In genomic region chr14:92650581-92651105, GRCh38 we compare ENCODE assay signal across 9 cellular contexts.
DNase-seq lines count a peak whose midpoint lies in the region; ATAC-seq and TF ChIP-seq lines count a peak whose summit lies in the region.
"Had no signal": no experiment of that assay in that cellular context is flagged by ENCODE, and none has a peak within 500 bp of the region (broad histone marks: within the 10 kb centered on the region; RNA-seq: fewer than 3 reads in every experiment).

No MANE protein-coding gene starts in this region.

- H3K4me1 Mint-ChIP-seq in stimulated activated effector memory CD8-positive, alpha-beta T cell treated with anti-CD3 and anti-CD28 coated beads, Interleukin-12 subunit alpha, Interleukin-12 subunit beta, amount 100 ng/mL, for 72 hours, result peaks cover 94% of the 10 kb centered on the region

- no peaks in the 10 kb centered on the region for H3K9me3 Mint-ChIP-seq in stimulated activated effector memory CD8-positive, alpha-beta T cell treated with anti-CD3 and anti-CD28 coated beads, Interleukin-12 subunit alpha, Interleukin-12 subunit beta, amount 100 ng/mL, for 72 hours

- DNase-seq in coronary artery (ENCODE audit: low spot score) (no peak), NCI-H2107 treated with DMSO at 0.1 percent for 48 hours (lab: John Stamatoyannopoulos, UW; ENCODE audit: unreplicated experiment) (no peak), islet precursor cell (no peak)
- no peak for DNase-seq in stimulated activated effector memory CD8-positive, alpha-beta T cell treated with anti-CD3 and anti-CD28 coated beads, Interleukin-12 subunit alpha, Interleukin-12 subunit beta, amount 100 ng/mL, for 72 hours (ENCODE audit: low spot score in 2 of 2)
- DNase-seq in stimulated activated CD4-positive, alpha-beta T cell treated with anti-CD3 and anti-CD28 coated beads, Interleukin-1b, Interleukin-23, amount 100 ng/mL, for 48 hours, result no peak
- DNase-seq: NCI-H146 had no signal

- H3K27ac ChIP-seq in coronary artery, result peak overlapping the region; percentile 84 to 95

- peaks cover 76% of the 10 kb centered on the region for H3K36me3 Mint-ChIP-seq in stimulated activated effector memory CD8-positive, alpha-beta T cell treated with anti-CD3 and anti-CD28 coated beads, Interleukin-12 subunit alpha, Interleukin-12 subunit beta, amount 100 ng/mL, for 72 hours

- peak overlapping the region; percentile 68 for H3K4me3 Mint-ChIP-seq in stimulated activated effector memory CD8-positive, alpha-beta T cell treated with anti-CD3 and anti-CD28 coated beads, Interleukin-12 subunit alpha, Interleukin-12 subunit beta, amount 100 ng/mL, for 72 hours

- H3K4me3 ChIP-seq in coronary artery, result no peak overlapping the region

- TF ChIP-seq CTCF in coronary artery (IDR thresholded peaks at IDR 0.05), result no peak

- peak overlapping the region; percentile 96 for H3K27ac Mint-ChIP-seq in stimulated activated effector memory CD8-positive, alpha-beta T cell treated with anti-CD3 and anti-CD28 coated beads, Interleukin-12 subunit alpha, Interleukin-12 subunit beta, amount 100 ng/mL, for 72 hours

- ATAC-seq in GM18861 (IDR thresholded peaks at IDR 0.05; ENCODE audit: unreplicated experiment), result peak; percentile 11
- ATAC-seq in HG03354 (IDR thresholded peaks at IDR 0.05; ENCODE audit: poor library complexity, severe bottlenecking, unreplicated experiment), result peak; percentile 1
- peak; percentile 3 for ATAC-seq in stimulated activated effector memory CD8-positive, alpha-beta T cell treated with anti-CD3 and anti-CD28 coated beads, Interleukin-12 subunit alpha, Interleukin-12 subunit beta, amount 100 ng/mL, for 72 hours
- ATAC-seq in HG03521 (IDR thresholded peaks at IDR 0.05; ENCODE audit: unreplicated experiment), result no peak
